Comparison of ENCODE assay signal across 9 cellular contexts in genomic region chr17:47423406-47424295, GRCh38.
DNase-seq lines count a peak whose midpoint lies in the region; ATAC-seq and TF ChIP-seq lines count a peak whose summit lies in the region.
"Had no signal": no experiment of that assay in that cellular context is flagged by ENCODE, and none has a peak within 500 bp of the region (broad histone marks: within the 10 kb centered on the region; RNA-seq: fewer than 3 reads in every experiment).

No MANE protein-coding gene starts in this region.

- peak in 1 of 2 donors; percentile 48 for ATAC-seq in natural killer cell treated with Interleukin-12 subunit alpha and Interleukin-12 subunit beta and Interleukin-15 and Interleukin-18, amount 100 ng/mL, for 72 hours
- ATAC-seq in HG02938 (IDR thresholded peaks at IDR 0.05; ENCODE audit: unreplicated experiment) (no peak), HG03159 (IDR thresholded peaks at IDR 0.05; ENCODE audit: unreplicated experiment) (no peak)

- no peak for TF ChIP-seq POLR2A in esophagus squamous epithelium (IDR thresholded peaks at IDR 0.05)

- peaks cover 0 to 21% (median 0%) of the 10 kb centered on the region in 4 donors for H3K27me3 ChIP-seq in esophagus squamous epithelium

- H3K27me3 Mint-ChIP-seq in natural killer cell treated with Interleukin-12 subunit alpha and Interleukin-12 subunit beta and Interleukin-15 and Interleukin-18, amount 100 ng/mL, for 72 hours = peaks cover 0 to 10% of the 10 kb centered on the region in 2 donors

- peak; percentile 69 for DNase-seq in DMS 273 (lab: John Stamatoyannopoulos, UW; ENCODE audit: unreplicated experiment)
- DNase-seq in DMS 273 treated with DMSO at 0.1 percent for 48 hours (lab: John Stamatoyannopoulos, UW) = no peak
- peak; percentile 5 for DNase-seq in SW480 (ENCODE audit: low spot score)
- no peak for DNase-seq in esophagus squamous epithelium (lab: John Stamatoyannopoulos, UW)
- DNase-seq in natural killer cell treated with Interleukin-12 subunit alpha and Interleukin-12 subunit beta and Interleukin-15 and Interleukin-18, amount 100 ng/mL, for 72 hours (ENCODE audit: low spot score) = no peak
- no peak for DNase-seq in middle frontal gyrus (ENCODE audit: extremely low spot score, low spot score)

- H3K27ac Mint-ChIP-seq in natural killer cell treated with Interleukin-12 subunit alpha and Interleukin-12 subunit beta and Interleukin-15 and Interleukin-18, amount 100 ng/mL, for 72 hours = no peak overlapping the region

- peaks cover 0 to 15% (median 10%) of the 10 kb centered on the region in 3 donors for H3K4me1 ChIP-seq in esophagus squamous epithelium

- H3K4me1 Mint-ChIP-seq in natural killer cell treated with Interleukin-12 subunit alpha and Interleukin-12 subunit beta and Interleukin-15 and Interleukin-18, amount 100 ng/mL, for 72 hours (ENCODE audit: low read depth in 2 of 2) = peaks cover 0 to 6% of the 10 kb centered on the region in 2 donors

- H3K27ac ChIP-seq in esophagus squamous epithelium = no peak overlapping the region
- H3K27ac ChIP-seq: 22Rv1 had no signal

- no peaks in the 10 kb centered on the region for H3K36me3 ChIP-seq in esophagus squamous epithelium

- H3K9me3 ChIP-seq in esophagus squamous epithelium = no peaks in the 10 kb centered on the region

- H3K9me3 Mint-ChIP-seq in natural killer cell treated with Interleukin-12 subunit alpha and Interleukin-12 subunit beta and Interleukin-15 and Interleukin-18, amount 100 ng/mL, for 72 hours = no peaks in the 10 kb centered on the region

- peak overlapping the region; percentile 44 to 66 (median 56) for H3K4me3 ChIP-seq in esophagus squamous epithelium

- no peak for TF ChIP-seq CTCF in esophagus squamous epithelium (IDR thresholded peaks at IDR 0.05)

- 2 to 9% methylated on average over 25 to 32 of the region's 113 CpGs for WGBS in esophagus squamous epithelium, 2 donors

- peaks cover 13% of the 10 kb centered on the region for H3K36me3 Mint-ChIP-seq in natural killer cell treated with Interleukin-12 subunit alpha and Interleukin-12 subunit beta and Interleukin-15 and Interleukin-18, amount 100 ng/mL, for 72 hours

- intact Hi-C loops in esophagus squamous epithelium (cut with DNase I) = no loop called here

- H3K4me3 Mint-ChIP-seq in natural killer cell treated with Interleukin-12 subunit alpha and Interleukin-12 subunit beta and Interleukin-15 and Interleukin-18, amount 100 ng/mL, for 72 hours = peak overlapping the region; percentile 62

Comparison
In these comparisons a context has a peak if more than half of its experiments do, and no peak if none do; other contexts are left out.
1. DNase-seq: peak in DMS 273 (single experiment) and SW480 (single experiment); none in DMS 273 treated with DMSO at 0.1 percent for 48 hours (single experiment), esophagus squamous epithelium (single experiment), natural killer cell treated with Interleukin-12 subunit alpha and Interleukin-12 subunit beta and Interleukin-15 and Interleukin-18, amount 100 ng/mL, for 72 hours (single experiment) and middle frontal gyrus (single experiment).